Comparison of ENCODE assay signal across 17 cellular contexts in the genomic region with DNA sequence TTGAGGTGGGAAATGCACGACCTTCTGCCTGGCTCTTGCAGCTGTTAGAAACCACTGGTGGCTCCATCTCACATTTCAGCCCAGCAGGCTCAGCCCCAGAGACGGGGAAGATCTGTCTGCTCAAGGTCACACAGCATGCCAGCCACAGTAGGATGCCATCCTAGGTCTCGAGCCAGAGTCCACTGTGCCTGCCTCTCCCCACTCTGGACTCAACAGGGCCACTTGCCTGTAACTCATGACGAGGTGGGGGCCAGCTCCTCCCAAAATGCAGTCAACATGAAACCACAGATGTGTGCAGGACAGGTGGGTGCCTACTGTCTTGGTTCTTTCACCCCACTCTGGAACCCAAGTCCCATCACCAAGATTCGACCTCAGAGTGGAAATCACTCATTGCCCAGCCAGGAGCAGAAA. TPM values are rescaled to one million over a fixed set of nuclear protein-coding genes. Genes with fewer than 3 reads are reported as not detected.
DNase-seq lines count a peak whose midpoint lies in the region; ATAC-seq and TF ChIP-seq lines count a peak whose summit lies in the region.
"Had no signal": no experiment of that assay in that cellular context is flagged by ENCODE, and none has a peak within 500 bp of the region (broad histone marks: within the 10 kb centered on the region; RNA-seq: fewer than 3 reads in every experiment).

No MANE protein-coding gene starts in this region.

- H3K4me1 ChIP-seq in spleen = peaks cover 0 to 88% (median 22%) of the 10 kb centered on the region in 6 donors

- no peaks in the 10 kb centered on the region for H3K36me3 ChIP-seq in spleen
- H3K36me3 ChIP-seq: esophagus muscularis mucosa had no signal

- peak overlapping the region; percentile 16 for H3K27ac ChIP-seq in caudate nucleus (ENCODE audit: low read depth, low read length)
- H3K27ac ChIP-seq in spleen = peak overlapping the region in 6 of 8 donors; percentile 20 to 86 (median 72)
- H3K27ac ChIP-seq: C4-2B, esophagus muscularis mucosa had no signal

- CTCF ChIA-PET in activated CD4-positive, alpha-beta T cell treated with anti-CD3 and anti-CD28 coated beads for 36 hours (lab: Charles Lee) = interaction anchor here (0.6 to 3.1 kb wide), 4 partner anchors 13 to 58 kb away, joined by 3 to 13 read pairs (median 4); no protein-coding TSS in a partner anchor

- intact Hi-C loops in activated CD4-positive, alpha-beta T cell treated with anti-CD3 and anti-CD28 coated beads for 36 hours (cut with DNase I, micrococcal nuclease) = loop anchor here in 1 of 2 experiments (2.0 kb wide), 1 partner anchor 14 kb away; no protein-coding TSS in a partner anchor
- intact Hi-C loops in spleen (cut with DNase I; ENCODE audit: low total_unique reads) = no loop called here
- intact Hi-C loops in Right ventricle myocardium superior (cut with DNase I) = no loop called here

- no peak for TF ChIP-seq CTCF in spleen (IDR thresholded peaks at IDR 0.05 in 8 of 11, conservative IDR thresholded peaks at IDR 0.05 in 3 of 11)

- peaks cover 68% of the 10 kb centered on the region for H3K36me3 Mint-ChIP-seq in activated CD4-positive, alpha-beta T cell treated with anti-CD3 and anti-CD28 coated beads for 36 hours (ENCODE audit: low read depth)
- peaks cover 10% of the 10 kb centered on the region for H3K36me3 Mint-ChIP-seq in T-helper 17 cell (ENCODE audit: low read depth)
- H3K36me3 Mint-ChIP-seq: naive B cell; stimulated activated naive B cell treated with anti-CD40 and anti-IgM and Interleukin-4, amounts not matched to agents 10 μg/mL and 1 μg/mL and 100 μg/mL, for 72 hours had no signal

- no peak overlapping the region for H3K4me3 ChIP-seq in spleen
- H3K4me3 ChIP-seq: esophagus muscularis mucosa had no signal

- 51 to 62% (median 59%) methylated on average over 5 of the region's 5 CpGs for WGBS in spleen, 5 donors

- DNase-seq in activated CD4-positive, alpha-beta T cell treated with anti-CD3 and anti-CD28 coated beads for 36 hours = peak; percentile 61
- DNase-seq in activated CD4-positive, alpha-beta T cell treated with anti-CD3 and anti-CD28 coated beads for 48 hours = no peak
- DNase-seq in T-helper 17 cell (no peak), caudate nucleus (lab: John Stamatoyannopoulos, UW) (no peak), spleen (peak; percentile 69), Right ventricle myocardium superior (no peak), foreskin melanocyte (no peak), GM03348 (ENCODE audit: low spot score) (no peak)
- DNase-seq: glutamatergic neuron; H9; naive B cell; NCI-H2171 treated with DMSO at 0.1 percent for 48 hours; NCI-H748 treated with DMSO at 0.1 percent for 48 hours; stimulated activated naive B cell treated with anti-CD40 and anti-IgM and Interleukin-4, amounts not matched to agents 10 μg/mL and 1 μg/mL and 100 μg/mL, for 72 hours had no signal

- H3K4me3 Mint-ChIP-seq in activated CD4-positive, alpha-beta T cell treated with anti-CD3 and anti-CD28 coated beads for 36 hours = peak overlapping the region; percentile 67
- peak overlapping the region; percentile 96 for H3K4me3 Mint-ChIP-seq in T-helper 17 cell
- H3K4me3 Mint-ChIP-seq: stimulated activated naive B cell treated with anti-CD40 and anti-IgM and Interleukin-4, amounts not matched to agents 10 μg/mL and 1 μg/mL and 100 μg/mL, for 72 hours had no signal

- no peaks in the 10 kb centered on the region for H3K27me3 Mint-ChIP-seq in activated CD4-positive, alpha-beta T cell treated with anti-CD3 and anti-CD28 coated beads for 36 hours
- H3K27me3 Mint-ChIP-seq in T-helper 17 cell = no peaks in the 10 kb centered on the region

- peaks cover 0 to 91% (median 39%) of the 10 kb centered on the region in 7 donors for H3K27me3 ChIP-seq in spleen (replicated peaks in 1 of 7)

- peak overlapping the region; percentile 88 for H3K27ac Mint-ChIP-seq in activated CD4-positive, alpha-beta T cell treated with anti-CD3 and anti-CD28 coated beads for 36 hours
- peak overlapping the region; percentile 100 for H3K27ac Mint-ChIP-seq in T-helper 17 cell

- H3K4me1 Mint-ChIP-seq in activated CD4-positive, alpha-beta T cell treated with anti-CD3 and anti-CD28 coated beads for 36 hours = peaks cover 84% of the 10 kb centered on the region
- H3K4me1 Mint-ChIP-seq in T-helper 17 cell = peaks cover 78% of the 10 kb centered on the region

- POLR2A ChIA-PET in activated CD4-positive, alpha-beta T cell treated with anti-CD3 and anti-CD28 coated beads for 36 hours (lab: Charles Lee) = interaction anchor here (0.6 to 1.8 kb wide), 4 partner anchors 9 to 23 kb away, joined by 3 to 7 read pairs (median 4); no protein-coding TSS in a partner anchor

- ATAC-seq in activated CD4-positive, alpha-beta T cell treated with anti-CD3 and anti-CD28 coated beads for 36 hours = peak; percentile 20
- no peak for ATAC-seq in T-helper 17 cell
- no peak for ATAC-seq in Right ventricle myocardium superior (ENCODE audit: poor library complexity)
- ATAC-seq: stimulated activated naive B cell treated with anti-CD40 and anti-IgM and Interleukin-4, amounts not matched to agents 10 μg/mL and 1 μg/mL and 100 μg/mL, for 72 hours had no signal

- no peak for TF ChIP-seq POLR2A in spleen (IDR thresholded peaks at IDR 0.05)

- H3K9me3 Mint-ChIP-seq in activated CD4-positive, alpha-beta T cell treated with anti-CD3 and anti-CD28 coated beads for 36 hours (ENCODE audit: low read depth) = no peaks in the 10 kb centered on the region
- H3K9me3 Mint-ChIP-seq: H9, naive B cell had no signal

- H3K9me3 ChIP-seq in T-helper 17 cell (ENCODE audit: control insufficient read depth, low read length, poor library complexity, severe bottlenecking) (no peaks in the 10 kb centered on the region), spleen (no peaks in the 10 kb centered on the region)
- H3K9me3 ChIP-seq: esophagus muscularis mucosa had no signal

RNA-seq across cellular contexts. Expression of gene BCL11B, which starts 23.2 kb away (rescaled TPM):
- total RNA-seq in activated CD4-positive, alpha-beta T cell treated with anti-CD3 and anti-CD28 coated beads for 36 hours = 10 to 100 TPM; 62.1 to 66.2 TPM
- total RNA-seq in T-helper 17 cell = 100 to 1,000 TPM; 167 to 174 TPM
- 10 to 100 TPM in 6 of 7 donors, 1 to 10 TPM in 1; 7.9 to 21.1 (median 13.1) TPM for total RNA-seq in spleen
- 1 to 10 TPM in 2 of 3 donors, under 1 TPM in 1; 0.74 to 1.5 (median 1.4) TPM for polyA plus RNA-seq in spleen
- total RNA-seq in Right ventricle myocardium superior = 0.08 TPM
- total RNA-seq: LHCN-M2 had no signal

Comparison
In these comparisons a context has a peak if more than half of its experiments do, and no peak if none do; other contexts are left out.
1. DNase-seq: peak in activated CD4-positive, alpha-beta T cell treated with anti-CD3 and anti-CD28 coated beads for 36 hours (single experiment) and spleen (single experiment); none in activated CD4-positive, alpha-beta T cell treated with anti-CD3 and anti-CD28 coated beads for 48 hours (single experiment), T-helper 17 cell (0 of 3), caudate nucleus (0 of 61), Right ventricle myocardium superior (single experiment), foreskin melanocyte (single experiment) and GM03348 (single experiment).